In the genomic region with DNA sequence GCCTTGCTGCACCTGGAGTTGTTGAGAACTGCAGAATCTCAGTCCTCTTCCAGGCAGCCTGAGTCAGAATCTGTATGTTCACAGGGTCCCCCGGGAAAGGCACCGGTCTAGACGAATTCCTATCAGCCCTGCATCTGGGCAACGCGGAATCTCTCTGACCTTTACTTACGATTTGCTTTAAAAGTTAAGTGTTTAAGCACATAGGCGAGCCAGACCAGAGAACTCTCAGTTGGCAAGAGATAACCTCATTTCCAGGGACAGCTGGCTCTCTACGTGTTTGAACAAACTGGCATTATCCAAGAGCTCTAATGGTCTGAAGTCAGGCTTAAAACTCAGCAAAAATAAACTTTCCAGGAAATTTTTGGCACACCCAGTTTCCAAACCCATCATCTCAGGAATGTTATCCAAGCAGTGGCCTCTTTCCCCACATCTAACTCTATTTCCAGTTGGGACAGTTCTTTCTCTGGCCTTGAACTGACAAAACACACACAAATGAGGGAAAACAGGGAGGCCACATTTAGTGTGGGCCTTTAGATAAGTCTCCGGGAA, we compare ENCODE assay signal across 17 cellular contexts. TPM values are rescaled to one million over a fixed set of nuclear protein-coding genes. Genes with fewer than 3 reads are reported as not detected.
DNase-seq lines count a peak whose midpoint lies in the region; ATAC-seq, FAIRE-seq and TF ChIP-seq lines count a peak whose summit lies in the region.
"Had no signal": no experiment of that assay in that cellular context is flagged by ENCODE, and none has a peak within 500 bp of the region (broad histone marks: within the 10 kb centered on the region; RNA-seq: fewer than 3 reads in every experiment).

No MANE protein-coding gene starts in this region.

- 90% methylated on average over 9 of the region's 9 CpGs; no CpG with 5 or more reads in 1 of the 2 experiments for WGBS in H1 (ENCODE audit: extremely low coverage in 1 of 2, insufficient coverage in 1 of 2, insufficient read length in 1 of 2, insufficient replicate concordance in 2 of 2, low coverage in 1 of 2, low lambda C conversion rate in 2 of 2, missing lambda C conversion rate in 1 of 2), 2 experiments

- H3K36me3 Mint-ChIP-seq in naive thymus-derived CD4-positive, alpha-beta T cell = peaks cover 0 to 3% (median 0%) of the 10 kb centered on the region in 5 donors
- no peaks in the 10 kb centered on the region for H3K36me3 Mint-ChIP-seq in activated T-helper 2 cell treated with anti-CD3 and anti-CD28 coated beads, Interferon-gamma antibody, Interleukin-2, Interleukin-4, amounts not matched to agents 10 μg/mL and 5 μg/mL and 100 μg/mL, durations not matched to agents 14 hours and 24 hours and 36 hours (ENCODE audit: low read depth)

- DNase-seq in AG10803 (ENCODE audit: low read depth) (peak; percentile 12), MG63 (peak; percentile 71), H1 (ENCODE audit: low read depth in 1 of 2, low spot score in 2 of 2) (no peak), lung microvascular endothelial cell (ENCODE audit: low read depth in 2 of 2) (peak; percentile 28 to 42), HPDE6-E6E7 (ENCODE audit: extremely low spot score) (no peak), D721Med (ENCODE audit: insufficient read length, low spot score) (no peak)
- DNase-seq in naive thymus-derived CD4-positive, alpha-beta T cell = no peak
- DNase-seq in activated T-helper 2 cell treated with anti-CD3 and anti-CD28 coated beads, Interferon-gamma antibody, Interleukin-2, Interleukin-4, amounts not matched to agents 10 μg/mL and 5 μg/mL and 100 μg/mL, durations not matched to agents 14 hours and 24 hours and 36 hours (ENCODE audit: low spot score) = no peak
- DNase-seq: activated CD4-positive, alpha-beta T cell treated with anti-CD3 and anti-CD28 coated beads for 48 hours; activated naive CD4-positive, alpha-beta T cell treated with anti-CD3 and anti-CD28 coated beads for 36 hours; cortex of kidney; NCI-H187 treated with DMSO at 0.1 percent for 48 hours; NCI-H526 treated with DMSO at 0.1 percent for 48 hours; nucleus accumbens; PC-3; stimulated activated CD4-positive, alpha-beta T cell treated with anti-CD3 and anti-CD28 coated beads, Interleukin-4, amount 100 ng/mL, for 1 hour had no signal

- no peak overlapping the region for H3K27ac ChIP-seq in H1 (ENCODE audit: low read depth, low read length)
- no peak overlapping the region for H3K27ac ChIP-seq in naive thymus-derived CD4-positive, alpha-beta T cell (ENCODE audit: low read depth, low read length)

- no peak overlapping the region for H3K18ac ChIP-seq in H1 (ENCODE audit: extremely low read depth, low read length)

- H3K4me3 ChIP-seq in AG10803 (ENCODE audit: low read length) = no peak overlapping the region
- no peak overlapping the region for H3K4me3 ChIP-seq in MG63
- no peak overlapping the region for H3K4me3 ChIP-seq in H1 (ENCODE audit: extremely low read depth in 1 of 4, insufficient read depth in 2 of 4, low read depth in 3 of 4, low read length in 4 of 4)
- H3K4me3 ChIP-seq in naive thymus-derived CD4-positive, alpha-beta T cell (ENCODE audit: low read length) = no peak overlapping the region
- H3K4me3 ChIP-seq: GM12878 had no signal

- H4K8ac ChIP-seq in H1 (ENCODE audit: extremely low read depth, insufficient read depth, low read length) = no peak overlapping the region

- no peaks in the 10 kb centered on the region for H3K79me1 ChIP-seq in H1 (ENCODE audit: low read depth, low read length)

- peaks cover 0 to 3% (median 1%) of the 10 kb centered on the region in 4 experiments; a peak in 2 of 7 replicates for H3K4me1 ChIP-seq in H1 (replicated peaks in 1 of 4; ENCODE audit: control insufficient read depth in 3 of 4, insufficient read depth in 4 of 4, low read length in 3 of 4)
- peaks cover 0 to under 1% of the 10 kb centered on the region in 2 donors for H3K4me1 ChIP-seq in naive thymus-derived CD4-positive, alpha-beta T cell (ENCODE audit: control insufficient read depth in 2 of 2, insufficient read depth in 2 of 2, low read length in 2 of 2)

- no peaks in the 10 kb centered on the region for H3K23me2 ChIP-seq in H1 (ENCODE audit: low read depth, low read length)

- H3K36me3 ChIP-seq in MG63 (no peaks in the 10 kb centered on the region), H1 (ENCODE audit: control insufficient read depth in 2 of 4, insufficient read depth in 4 of 4, low read length in 3 of 4) (no peaks in the 10 kb centered on the region)
- no peaks in the 10 kb centered on the region for H3K36me3 ChIP-seq in naive thymus-derived CD4-positive, alpha-beta T cell (ENCODE audit: control insufficient read depth in 2 of 3, insufficient read depth in 3 of 3, low read length in 3 of 3)

- H4K20me1 ChIP-seq in H1 (replicated peaks in 1 of 2; ENCODE audit: control insufficient read depth in 1 of 2, insufficient read depth in 2 of 2, low read length in 2 of 2) = no peaks in the 10 kb centered on the region

- H3K56ac ChIP-seq in H1 (replicated peaks; ENCODE audit: insufficient read length, low read depth, low read length) = no peak overlapping the region

- H2BK15ac ChIP-seq in H1 (ENCODE audit: low read length) = no peak overlapping the region

- FAIRE-seq in H1 (lab: Jason Lieb, UNC) (no peak), D721Med (lab: Jason Lieb, UNC) (no peak)
- FAIRE-seq: GM12878 had no signal

- CTCF ChIA-PET in H1 (lab: Charles Lee; ENCODE audit: partially characterized antibody) = interaction anchor here (0.6 to 1.2 kb wide), 2 partner anchors 126 to 419 kb away, joined by 3 to 5 read pairs; no protein-coding TSS in a partner anchor
- CTCF ChIA-PET in naive thymus-derived CD4-positive, alpha-beta T cell (lab: Charles Lee) = no interaction called here

- intact Hi-C loops in naive thymus-derived CD4-positive, alpha-beta T cell (cut with micrococcal nuclease) = no loop called here
- intact Hi-C loops in activated T-helper 2 cell treated with anti-CD3 and anti-CD28 coated beads, Interferon-gamma antibody, Interleukin-2, Interleukin-4, amounts not matched to agents 10 μg/mL and 5 μg/mL and 100 μg/mL, durations not matched to agents 14 hours and 24 hours and 36 hours (cut with micrococcal nuclease) = no loop called here

- no peak for TF ChIP-seq CTCF in AG10803 (conservative IDR thresholded peaks at IDR 0.05; ENCODE audit: low read length)
- TF ChIP-seq CTCF in H1 (IDR thresholded peaks at IDR 0.05; ENCODE audit: control extremely low read depth in 1 of 3, insufficient read depth in 1 of 3, low read depth in 1 of 3, low read length in 3 of 3) = no peak
- no peak for TF ChIP-seq CTCF in D721Med (IDR thresholded peaks at IDR 0.05; ENCODE audit: insufficient read depth, missing control alignments)

- no peak overlapping the region for H2BK20ac ChIP-seq in H1 (ENCODE audit: low read length)

- H3K14ac ChIP-seq in H1 (ENCODE audit: insufficient read length) = no peak overlapping the region

- H3K4me3 Mint-ChIP-seq in naive thymus-derived CD4-positive, alpha-beta T cell = no peak overlapping the region
- H3K4me3 Mint-ChIP-seq in activated T-helper 2 cell treated with anti-CD3 and anti-CD28 coated beads, Interferon-gamma antibody, Interleukin-2, Interleukin-4, amounts not matched to agents 10 μg/mL and 5 μg/mL and 100 μg/mL, durations not matched to agents 14 hours and 24 hours and 36 hours (ENCODE audit: low read depth) = no peak overlapping the region
- H3K4me3 Mint-ChIP-seq: activated naive CD4-positive, alpha-beta T cell treated with anti-CD3 and anti-CD28 coated beads for 36 hours had no signal

- H3K27me3 Mint-ChIP-seq in naive thymus-derived CD4-positive, alpha-beta T cell = peaks cover 0 to 5% (median 0%) of the 10 kb centered on the region in 5 donors
- H3K27me3 Mint-ChIP-seq in activated T-helper 2 cell treated with anti-CD3 and anti-CD28 coated beads, Interferon-gamma antibody, Interleukin-2, Interleukin-4, amounts not matched to agents 10 μg/mL and 5 μg/mL and 100 μg/mL, durations not matched to agents 14 hours and 24 hours and 36 hours (ENCODE audit: low read depth) = peaks cover 5% of the 10 kb centered on the region

- H3K23ac ChIP-seq in H1 (ENCODE audit: insufficient read length) = no peak overlapping the region

- TF ChIP-seq RAD21 in H1 (IDR thresholded peaks at IDR 0.05 in 1 of 2, conservative IDR thresholded peaks at IDR 0.05 in 1 of 2; ENCODE audit: low read depth in 2 of 2, low read length in 2 of 2) = no peak

- H3K4me1 Mint-ChIP-seq in naive thymus-derived CD4-positive, alpha-beta T cell = peaks cover 6 to 34% (median 12%) of the 10 kb centered on the region in 7 donors
- H3K4me1 Mint-ChIP-seq in activated T-helper 2 cell treated with anti-CD3 and anti-CD28 coated beads, Interferon-gamma antibody, Interleukin-2, Interleukin-4, amounts not matched to agents 10 μg/mL and 5 μg/mL and 100 μg/mL, durations not matched to agents 14 hours and 24 hours and 36 hours (ENCODE audit: low read depth) = peaks cover 5% of the 10 kb centered on the region

- H2AFZ ChIP-seq in H1 (ENCODE audit: low read length) = peak overlapping the region; percentile 41; the same call in 1 of the 2 replicates

- H3K27me3 ChIP-seq in MG63 (no peaks in the 10 kb centered on the region), H1 (replicated peaks in 1 of 4; ENCODE audit: control insufficient read depth in 3 of 4, extremely low read depth in 1 of 4, insufficient read depth in 3 of 4, low read length in 3 of 4) (no peaks in the 10 kb centered on the region)
- no peaks in the 10 kb centered on the region for H3K27me3 ChIP-seq in naive thymus-derived CD4-positive, alpha-beta T cell (ENCODE audit: control insufficient read depth in 2 of 2, insufficient read depth in 2 of 2, low read length in 2 of 2)

- no peak overlapping the region for H3K27ac Mint-ChIP-seq in naive thymus-derived CD4-positive, alpha-beta T cell
- no peak overlapping the region for H3K27ac Mint-ChIP-seq in activated T-helper 2 cell treated with anti-CD3 and anti-CD28 coated beads, Interferon-gamma antibody, Interleukin-2, Interleukin-4, amounts not matched to agents 10 μg/mL and 5 μg/mL and 100 μg/mL, durations not matched to agents 14 hours and 24 hours and 36 hours
- H3K27ac Mint-ChIP-seq: activated naive CD4-positive, alpha-beta T cell treated with anti-CD3 and anti-CD28 coated beads for 36 hours had no signal

- H2AK5ac ChIP-seq in H1 (ENCODE audit: low read depth, low read length) = no peak overlapping the region

- no peak for ATAC-seq in naive thymus-derived CD4-positive, alpha-beta T cell
- ATAC-seq: GM12878, PC-3 had no signal

- no peak overlapping the region for H2BK12ac ChIP-seq in H1 (ENCODE audit: low read depth, low read length)

- H4K91ac ChIP-seq in H1 (replicated peaks; ENCODE audit: insufficient read length, low read length) = no peak overlapping the region

- peaks cover 0 to 2% (median 0%) of the 10 kb centered on the region in 11 donors for H3K9me3 Mint-ChIP-seq in naive thymus-derived CD4-positive, alpha-beta T cell
- no peaks in the 10 kb centered on the region for H3K9me3 Mint-ChIP-seq in activated T-helper 2 cell treated with anti-CD3 and anti-CD28 coated beads, Interferon-gamma antibody, Interleukin-2, Interleukin-4, amounts not matched to agents 10 μg/mL and 5 μg/mL and 100 μg/mL, durations not matched to agents 14 hours and 24 hours and 36 hours
- H3K9me3 Mint-ChIP-seq: activated naive CD4-positive, alpha-beta T cell treated with anti-CD3 and anti-CD28 coated beads for 36 hours had no signal

- no peak overlapping the region for H3K4me2 ChIP-seq in H1 (ENCODE audit: insufficient read depth in 1 of 2, low read depth in 2 of 2, low read length in 2 of 2)

- POLR2A ChIA-PET in H1 (lab: Charles Lee; ENCODE audit: partially characterized antibody) = no interaction called here
- POLR2A ChIA-PET in naive thymus-derived CD4-positive, alpha-beta T cell (lab: Charles Lee) = no interaction called here

- no peak overlapping the region for H3K4ac ChIP-seq in H1 (replicated peaks; ENCODE audit: insufficient read length, low read depth, low read length)

- TF ChIP-seq EP300 in H1 (IDR thresholded peaks at IDR 0.05; ENCODE audit: borderline replicate concordance in 1 of 2, low read depth in 2 of 2, low read length in 2 of 2) = no peak

- H3K9ac ChIP-seq in H1 (replicated peaks in 1 of 4; ENCODE audit: extremely low read depth in 1 of 4, low read depth in 3 of 4, low read length in 3 of 4) = no peak overlapping the region

- no peak overlapping the region for H2BK5ac ChIP-seq in H1 (ENCODE audit: low read depth, low read length)

- H2BK120ac ChIP-seq in H1 (replicated peaks; ENCODE audit: low read depth, low read length) = no peak overlapping the region

- no peaks in the 10 kb centered on the region for H3K79me2 ChIP-seq in H1 (ENCODE audit: control insufficient read depth in 1 of 2, insufficient read depth in 2 of 2, low read length in 2 of 2)

- TF ChIP-seq POLR2A in H1 (IDR thresholded peaks at IDR 0.05; ENCODE audit: control extremely low read depth in 1 of 2, low read depth in 2 of 2, low read length in 2 of 2) = no peak

- H3K9me3 ChIP-seq in MG63 = no peaks in the 10 kb centered on the region
- no peaks in the 10 kb centered on the region for H3K9me3 ChIP-seq in H1 (ENCODE audit: insufficient read depth in 2 of 2, low read depth in 1 of 2, low read length in 1 of 2)
- no peaks in the 10 kb centered on the region for H3K9me3 ChIP-seq in naive thymus-derived CD4-positive, alpha-beta T cell (ENCODE audit: control insufficient read depth in 2 of 3, low read length in 3 of 3)

- no peak overlapping the region for H4K5ac ChIP-seq in H1 (ENCODE audit: insufficient read length, low read depth, low read length)

RNA-seq across cellular contexts. Expression of gene HES1, which starts 53.4 kb away (rescaled TPM):
- 17.7 and 19.3 TPM in 2 replicates for total RNA-seq in MG63 (2014; rRNA removed; shearing (Covaris generic); ENCODE audit: low replicate concordance)
- total RNA-seq in H1 (2021; fragmentation: NEBNext Ultra II Directional; extraction: Animal tissue kit (Norgen Biotek cat#: 25700)) = 12.2 and 12.9 TPM in 2 replicates
- 7.9 and 9.9 TPM in 2 replicates for polyA plus RNA-seq in H1 (2011; rRNA removed)
- polyA plus RNA-seq in H1 (2011; cell fraction: cytosol; rRNA removed) = 8.8 TPM
- 12.0 TPM for polyA plus RNA-seq in H1 (2011; cell fraction: nucleus; rRNA removed)
- polyA plus RNA-seq in H1 (2012, experiment 1 of 2) = 9.3 to 13.8 TPM (median 11.0 TPM) in 4 replicates
- 14.2 TPM for polyA plus RNA-seq in H1 (2012, experiment 2 of 2)
- 16.5 TPM for polyA plus RNA-seq in H1 (2013, experiment 1 of 2)
- polyA plus RNA-seq in H1 (2013, experiment 2 of 2) = 15.9 TPM
- 4.8 and 5.7 TPM in 2 replicates for polyA minus RNA-seq in H1 (2011; rRNA and poly(A)+ RNA removed)
- polyA minus RNA-seq in H1 (2011; cell fraction: cytosol; rRNA and poly(A)+ RNA removed) = 17.6 TPM
- 18.8 TPM for polyA minus RNA-seq in H1 (2011; cell fraction: nucleus; rRNA and poly(A)+ RNA removed)
- total RNA-seq in lung microvascular endothelial cell = 49.7 and 74.2 TPM in 2 replicates
- 1 to 10 TPM in 3 of 5 experiments, not detected in 2; 3.9 to 4.2 (median 4.2) TPM for total RNA-seq in naive thymus-derived CD4-positive, alpha-beta T cell
- polyA plus RNA-seq in naive thymus-derived CD4-positive, alpha-beta T cell = not detected
- 0.37 and 0.53 TPM in 2 replicates for total RNA-seq in activated T-helper 2 cell treated with anti-CD3 and anti-CD28 coated beads, Interferon-gamma antibody, Interleukin-2, Interleukin-4, amounts not matched to agents 10 μg/mL and 5 μg/mL and 100 μg/mL, durations not matched to agents 14 hours and 24 hours and 36 hours

Comparison
In these comparisons a context has a peak if more than half of its experiments do, and no peak if none do; other contexts are left out.
1. DNase-seq: peak in AG10803 (single experiment), MG63 (single experiment) and lung microvascular endothelial cell (2 of 2); none in H1 (0 of 2), HPDE6-E6E7 (single experiment), naive thymus-derived CD4-positive, alpha-beta T cell (0 of 9), activated T-helper 2 cell treated with anti-CD3 and anti-CD28 coated beads, Interferon-gamma antibody, Interleukin-2, Interleukin-4, amounts not matched to agents 10 μg/mL and 5 μg/mL and 100 μg/mL, durations not matched to agents 14 hours and 24 hours and 36 hours (single experiment) and D721Med (single experiment).